In genomic region chr1:52552505-52553371, GRCh38 we compare ENCODE assay signal across 8 cellular contexts. TPM values are rescaled to one million over a fixed set of nuclear protein-coding genes. Genes with fewer than 3 reads are reported as not detected.
DNase-seq lines count a peak whose midpoint lies in the region; ATAC-seq and TF ChIP-seq lines count a peak whose summit lies in the region.

Gene TUT4, minus strand, starts transcription at chr1:52553092. Its CDS starts 26,812 bp downstream, at chr1:52526280.

- BruUV-seq in PC-9 (replicated peaks; lab: Mats Ljungman, UMichigan): no TSS peak

- peak within 1 kb of the TSS in 7 of 8 donors; percentile 30 to 86 (median 81) for H3K27ac Mint-ChIP-seq in CD8-positive, alpha-beta memory T cell
- peak within 1 kb of the TSS in 4 of 6 donors; percentile 36 to 88 (median 74) for H3K27ac Mint-ChIP-seq in naive B cell

- CTCF ChIA-PET in CD8-positive, alpha-beta memory T cell (lab: Charles Lee): interaction anchor here (0.8 to 1.9 kb wide), 6 partner anchors 52 to 148 kb away, joined by 3 to 6 read pairs (median 4); partner anchors contain the start of genes ORC1 and PRPF38A
- CTCF ChIA-PET in PC-9 (lab: Charles Lee): interaction anchor here (0.7 to 1.1 kb wide), 4 partner anchors 110 to 205 kb away, joined by 3 to 7 read pairs (median 4); no protein-coding TSS in a partner anchor

- DNase-seq in CD8-positive, alpha-beta memory T cell: peak in 4 of 5 donors; percentile 64 to 83 (median 65)
- peak; percentile 77 for DNase-seq in GM20000 (ENCODE audit: low spot score)
- DNase-seq in HuH-7 (ENCODE audit: low spot score): peak; percentile 56
- peak; percentile 63 to 70 for DNase-seq in PC-9
- DNase-seq in activated T-helper 1 cell treated with Interleukin-2 at 50 U/mL for 16 hours (ENCODE audit: low read depth): peak; percentile 64
- peak; percentile 78 to 86 for DNase-seq in fibroblast of lung (ENCODE audit: low read depth in 2 of 2)
- peak; percentile 71 for DNase-seq in naive B cell
- peak; percentile 57 to 65 for DNase-seq in stimulated activated CD8-positive, alpha-beta memory T cell treated with anti-CD3 and anti-CD28 coated beads, Interleukin-7, amount 100 ng/mL, for 48 hours (ENCODE audit: extremely low read depth in 1 of 2, low read depth in 1 of 2)

- peak within 1 kb of the TSS; percentile 79 for H3K27ac ChIP-seq in CD8-positive, alpha-beta memory T cell (ENCODE audit: low read depth, low read length)
- H3K27ac ChIP-seq in PC-9 (peak within 1 kb of the TSS; percentile 79), fibroblast of lung (ENCODE audit: insufficient read depth, low read length) (peak within 1 kb of the TSS; percentile 86)

- H2AFZ ChIP-seq in PC-9 (peak within 1 kb of the TSS; percentile 95), fibroblast of lung (ENCODE audit: low read length) (peak within 1 kb of the TSS; percentile 79)

- no peaks in the 10 kb centered on the region for H3K27me3 ChIP-seq in CD8-positive, alpha-beta memory T cell (ENCODE audit: insufficient read depth, low read length, poor library complexity, severe bottlenecking)
- no peaks in the 10 kb centered on the region for H3K27me3 ChIP-seq in PC-9 (ENCODE audit: insufficient read depth, low read depth)
- no peaks in the 10 kb centered on the region for H3K27me3 ChIP-seq in fibroblast of lung (ENCODE audit: control insufficient read depth, insufficient read depth, low read length)

- peaks cover 30 to 45% (median 42%) of the 10 kb centered on the region in 3 donors for H3K4me1 Mint-ChIP-seq in CD8-positive, alpha-beta memory T cell
- peaks cover 16 to 40% (median 39%) of the 10 kb centered on the region in 3 donors for H3K4me1 Mint-ChIP-seq in naive B cell

- intact Hi-C loops in PC-9 (cut with micrococcal nuclease; ENCODE audit: unreplicated experiment): loop anchor here (1.0 to 2.0 kb wide), 2 partner anchors 110 to 134 kb away; no protein-coding TSS in a partner anchor

- H3K79me2 ChIP-seq in PC-9 (ENCODE audit: low read depth): peaks cover 49% of the 10 kb centered on the region
- H3K79me2 ChIP-seq in fibroblast of lung (ENCODE audit: control insufficient read depth, insufficient read depth, low read length): peaks cover 29% of the 10 kb centered on the region

- TF ChIP-seq CTCF in GM20000 (IDR thresholded peaks at IDR 0.05; ENCODE audit: extremely low read depth, missing control alignments) (no peak), PC-9 (conservative IDR thresholded peaks at IDR 0.05) (no peak), fibroblast of lung (conservative IDR thresholded peaks at IDR 0.05 in 1 of 2, IDR thresholded peaks at IDR 0.05 in 1 of 2; ENCODE audit: low read depth in 1 of 2, low read length in 2 of 2) (no peak)

- H3K4me3 Mint-ChIP-seq in CD8-positive, alpha-beta memory T cell: peak within 1 kb of the TSS in 5 of 7 donors; percentile 70 to 78 (median 75)
- H3K4me3 Mint-ChIP-seq in naive B cell: peak within 1 kb of the TSS in 7 of 8 donors; percentile 73 to 90 (median 85)

- H3K4me2 ChIP-seq in PC-9 (peak within 1 kb of the TSS; percentile 97), fibroblast of lung (ENCODE audit: extremely low read depth, insufficient read depth, low read length) (peak within 1 kb of the TSS; percentile 69)

- no peaks in the 10 kb centered on the region for H3K9me3 Mint-ChIP-seq in CD8-positive, alpha-beta memory T cell
- no peaks in the 10 kb centered on the region for H3K9me3 Mint-ChIP-seq in naive B cell

- H3K9me3 ChIP-seq in CD8-positive, alpha-beta memory T cell (ENCODE audit: low read length): no peaks in the 10 kb centered on the region
- H3K9me3 ChIP-seq in PC-9 (ENCODE audit: insufficient read depth, low read depth) (no peaks in the 10 kb centered on the region), fibroblast of lung (ENCODE audit: control insufficient read depth, insufficient read depth, low read depth, low read length) (no peaks in the 10 kb centered on the region)

- peaks cover 18% of the 10 kb centered on the region for H3F3A ChIP-seq in PC-9 (ENCODE audit: insufficient read depth, low read depth)

- no peaks in the 10 kb centered on the region for H3K9me2 ChIP-seq in PC-9 (ENCODE audit: insufficient read depth)

- H3K4me3 ChIP-seq in CD8-positive, alpha-beta memory T cell (ENCODE audit: low read length): peak within 1 kb of the TSS; percentile 91
- peak within 1 kb of the TSS; percentile 66 for H3K4me3 ChIP-seq in PC-9
- peak within 1 kb of the TSS; percentile 71 to 90 (median 86) for H3K4me3 ChIP-seq in fibroblast of lung (replicated peaks in 1 of 4; ENCODE audit: control extremely low read depth in 1 of 4, insufficient read depth in 1 of 4, low read depth in 3 of 4, low read length in 4 of 4)

- H3K9ac ChIP-seq in fibroblast of lung (ENCODE audit: insufficient read depth, low read length): peak within 1 kb of the TSS; percentile 83

- H3K4me1 ChIP-seq in CD8-positive, alpha-beta memory T cell (ENCODE audit: insufficient read depth, low read length): peaks cover 37% of the 10 kb centered on the region
- H3K4me1 ChIP-seq in PC-9 (replicated peaks; ENCODE audit: insufficient read depth) (peaks cover 30% of the 10 kb centered on the region), fibroblast of lung (ENCODE audit: control insufficient read depth, extremely low read depth, insufficient read depth, low read length) (no peaks in the 10 kb centered on the region)

- no peaks in the 10 kb centered on the region for H3K27me3 Mint-ChIP-seq in CD8-positive, alpha-beta memory T cell
- no peaks in the 10 kb centered on the region for H3K27me3 Mint-ChIP-seq in naive B cell

- H4K20me1 ChIP-seq in PC-9 (ENCODE audit: insufficient read depth) (peaks cover 17% of the 10 kb centered on the region; the same call in 1 of the 2 replicates), fibroblast of lung (ENCODE audit: control insufficient read depth, extremely low read depth, insufficient read depth, low read length) (no peaks in the 10 kb centered on the region)

- POLR2A ChIA-PET in CD8-positive, alpha-beta memory T cell (lab: Charles Lee): interaction anchor here (0.6 to 2.1 kb wide), 18 partner anchors 16 to 498 kb away, joined by 3 to 18 read pairs (median 4); partner anchors contain the start of genes CC2D1B, ORC1, PRPF38A and SHISAL2A
- POLR2A ChIA-PET in PC-9 (lab: Charles Lee; ENCODE audit: unreplicated experiment): interaction anchor here (0.5 to 0.7 kb wide), 11 partner anchors 8 to 624 kb away, joined by 3 to 17 read pairs (median 6); no protein-coding TSS in a partner anchor

- ATAC-seq in naive B cell (ENCODE audit: low read depth in 2 of 2): peak; percentile 41

- no peaks in the 10 kb centered on the region for H3K36me3 ChIP-seq in CD8-positive, alpha-beta memory T cell (ENCODE audit: insufficient read depth, low read length)
- no peaks in the 10 kb centered on the region for H3K36me3 ChIP-seq in PC-9 (ENCODE audit: low read depth)
- H3K36me3 ChIP-seq in fibroblast of lung (ENCODE audit: control insufficient read depth, insufficient read depth, low read length): no peaks in the 10 kb centered on the region

- H3K36me3 Mint-ChIP-seq in CD8-positive, alpha-beta memory T cell: no peaks in the 10 kb centered on the region
- H3K36me3 Mint-ChIP-seq in naive B cell: no peaks in the 10 kb centered on the region

RNA-seq across cellular contexts. Expression of gene TUT4, which starts in this region (rescaled TPM):
- total RNA-seq in CD8-positive, alpha-beta memory T cell: 10 to 100 TPM; 54.1 to 63.1 TPM
- 40.1 TPM for polyA plus RNA-seq in CD8-positive, alpha-beta memory T cell
- total RNA-seq in PC-9 (2021): 76.8 and 78.3 TPM in 2 replicates
- 33.6 and 37.5 TPM in 2 replicates for total RNA-seq in fibroblast of lung
- 29.3 and 29.4 TPM in 2 replicates for polyA plus RNA-seq in fibroblast of lung
- polyA plus RNA-seq in fibroblast of lung (2012): 16.3 and 19.4 TPM in 2 replicates
- polyA minus RNA-seq in fibroblast of lung (ENCODE audit: low replicate concordance): 22.0 and 29.2 TPM in 2 replicates
- 10 to 100 TPM; 35.7 to 47.9 (median 38.8) TPM for polyA plus RNA-seq in naive B cell (ENCODE audit: low read depth in 6 of 6)

Comparison
In these comparisons a context has a peak if more than half of its experiments do, and no peak if none do; other contexts are left out.
1. Peak in every context shown above with its lines: DNase-seq, ATAC-seq, H3K4me3 ChIP-seq and H3K27ac ChIP-seq.